1 cellular context compared by ENCODE assay signal in the genomic region with DNA sequence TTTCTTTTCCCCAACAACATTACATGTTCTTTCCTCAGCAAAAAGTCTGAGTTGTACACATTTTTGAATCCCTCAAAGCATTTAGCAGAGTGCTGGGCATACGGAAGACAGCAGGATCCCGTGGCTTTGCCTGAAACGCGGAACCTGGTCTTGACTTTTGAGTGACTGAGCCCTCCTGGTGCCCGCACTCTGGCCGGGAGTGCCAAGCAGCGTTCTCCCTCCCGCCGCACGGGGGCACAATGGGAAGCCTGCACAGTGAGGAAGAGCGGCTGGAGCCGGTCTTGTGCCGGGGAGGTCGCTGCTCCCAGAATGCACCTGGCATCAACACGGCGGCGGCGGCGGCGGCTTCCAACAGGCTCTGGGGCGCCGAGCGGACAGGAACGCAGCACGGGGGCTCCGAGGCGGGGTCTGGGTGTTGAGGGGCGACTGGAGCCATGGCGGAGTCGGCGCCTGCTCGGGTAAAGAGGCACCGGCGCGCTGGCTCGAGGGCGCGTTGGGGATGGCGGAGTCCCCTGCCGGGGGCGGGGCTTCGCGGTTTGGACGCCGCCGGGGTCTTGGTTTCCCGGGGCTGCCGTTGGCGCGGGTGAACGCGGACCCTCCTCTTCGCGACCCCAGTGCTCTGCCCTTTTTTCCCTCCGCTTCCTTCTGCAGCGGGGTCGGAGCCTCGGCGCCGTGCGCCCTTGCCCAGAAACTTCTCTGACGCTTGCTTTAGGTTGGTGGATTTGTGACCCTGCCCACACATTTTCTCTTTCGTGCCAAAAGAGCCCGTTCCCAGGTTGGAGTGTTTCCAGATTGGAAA.
TF ChIP-seq lines count a peak whose summit lies in the region.

A gene (plus strand): TSS at position 307 of the 799 bp plus-strand sequence. CDS start 128 bp downstream, at position 435.

TF ChIP-seq in HEK293, 187 proteins besides CTCF, POLR2A, EP300 and RAD21 (continued from another document):
- TF ChIP-seq, protein P1, sequence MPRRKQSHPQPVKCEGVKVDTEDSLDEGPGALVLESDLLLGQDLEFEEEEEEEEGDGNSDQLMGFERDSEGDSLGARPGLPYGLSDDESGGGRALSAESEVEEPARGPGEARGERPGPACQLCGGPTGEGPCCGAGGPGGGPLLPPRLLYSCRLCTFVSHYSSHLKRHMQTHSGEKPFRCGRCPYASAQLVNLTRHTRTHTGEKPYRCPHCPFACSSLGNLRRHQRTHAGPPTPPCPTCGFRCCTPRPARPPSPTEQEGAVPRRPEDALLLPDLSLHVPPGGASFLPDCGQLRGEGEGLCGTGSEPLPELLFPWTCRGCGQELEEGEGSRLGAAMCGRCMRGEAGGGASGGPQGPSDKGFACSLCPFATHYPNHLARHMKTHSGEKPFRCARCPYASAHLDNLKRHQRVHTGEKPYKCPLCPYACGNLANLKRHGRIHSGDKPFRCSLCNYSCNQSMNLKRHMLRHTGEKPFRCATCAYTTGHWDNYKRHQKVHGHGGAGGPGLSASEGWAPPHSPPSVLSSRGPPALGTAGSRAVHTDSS (tag by site-specific recombination; IDR thresholded peaks at IDR 0.05) = peak; percentile 60
- TF ChIP-seq, protein P2, sequence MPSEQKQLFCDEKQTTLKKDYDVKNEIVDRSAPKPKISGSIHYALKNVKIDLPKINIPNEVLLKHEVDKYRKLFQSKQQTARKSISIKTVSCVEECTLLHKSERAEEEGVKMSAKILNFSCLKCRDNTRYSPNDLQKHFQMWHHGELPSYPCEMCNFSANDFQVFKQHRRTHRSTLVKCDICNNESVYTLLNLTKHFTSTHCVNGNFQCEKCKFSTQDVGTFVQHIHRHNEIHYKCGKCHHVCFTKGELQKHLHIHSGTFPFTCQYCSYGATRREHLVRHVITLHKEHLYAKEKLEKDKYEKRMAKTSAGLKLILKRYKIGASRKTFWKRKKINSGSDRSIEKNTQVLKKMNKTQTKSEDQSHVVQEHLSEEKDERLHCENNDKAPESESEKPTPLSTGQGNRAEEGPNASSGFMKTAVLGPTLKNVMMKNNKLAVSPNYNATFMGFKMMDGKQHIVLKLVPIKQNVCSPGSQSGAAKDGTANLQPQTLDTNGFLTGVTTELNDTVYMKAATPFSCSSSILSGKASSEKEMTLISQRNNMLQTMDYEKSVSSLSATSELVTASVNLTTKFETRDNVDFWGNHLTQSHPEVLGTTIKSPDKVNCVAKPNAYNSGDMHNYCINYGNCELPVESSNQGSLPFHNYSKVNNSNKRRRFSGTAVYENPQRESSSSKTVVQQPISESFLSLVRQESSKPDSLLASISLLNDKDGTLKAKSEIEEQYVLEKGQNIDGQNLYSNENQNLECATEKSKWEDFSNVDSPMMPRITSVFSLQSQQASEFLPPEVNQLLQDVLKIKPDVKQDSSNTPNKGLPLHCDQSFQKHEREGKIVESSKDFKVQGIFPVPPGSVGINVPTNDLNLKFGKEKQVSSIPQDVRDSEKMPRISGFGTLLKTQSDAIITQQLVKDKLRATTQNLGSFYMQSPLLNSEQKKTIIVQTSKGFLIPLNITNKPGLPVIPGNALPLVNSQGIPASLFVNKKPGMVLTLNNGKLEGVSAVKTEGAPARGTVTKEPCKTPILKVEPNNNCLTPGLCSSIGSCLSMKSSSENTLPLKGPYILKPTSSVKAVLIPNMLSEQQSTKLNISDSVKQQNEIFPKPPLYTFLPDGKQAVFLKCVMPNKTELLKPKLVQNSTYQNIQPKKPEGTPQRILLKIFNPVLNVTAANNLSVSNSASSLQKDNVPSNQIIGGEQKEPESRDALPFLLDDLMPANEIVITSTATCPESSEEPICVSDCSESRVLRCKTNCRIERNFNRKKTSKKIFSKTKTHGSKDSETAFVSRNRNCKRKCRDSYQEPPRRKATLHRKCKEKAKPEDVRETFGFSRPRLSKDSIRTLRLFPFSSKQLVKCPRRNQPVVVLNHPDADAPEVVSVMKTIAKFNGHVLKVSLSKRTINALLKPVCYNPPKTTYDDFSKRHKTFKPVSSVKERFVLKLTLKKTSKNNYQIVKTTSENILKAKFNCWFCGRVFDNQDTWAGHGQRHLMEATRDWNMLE (tag by site-specific recombination; conservative IDR thresholded peaks at IDR 0.05; ENCODE audit: low read depth) = peak; percentile 52; the same call in 1 of the 2 replicates
- TF ChIP-seq YY1 (tag by site-specific recombination; IDR thresholded peaks at IDR 0.05) = peak; percentile 87
- TF ChIP-seq SCRT1 (tag by site-specific recombination; IDR thresholded peaks at IDR 0.05; ENCODE audit: borderline replicate concordance) = 0 out of 2 replicates have a peak, but pooled peaks have one; percentile 26
- peak; percentile 99 for TF ChIP-seq ZNF501 (tag by site-specific recombination; IDR thresholded peaks at IDR 0.05)
- peak; percentile 93 for TF ChIP-seq ZNF610 (tag by site-specific recombination; IDR thresholded peaks at IDR 0.05; ENCODE audit: borderline replicate concordance)
